In the genomic region with DNA sequence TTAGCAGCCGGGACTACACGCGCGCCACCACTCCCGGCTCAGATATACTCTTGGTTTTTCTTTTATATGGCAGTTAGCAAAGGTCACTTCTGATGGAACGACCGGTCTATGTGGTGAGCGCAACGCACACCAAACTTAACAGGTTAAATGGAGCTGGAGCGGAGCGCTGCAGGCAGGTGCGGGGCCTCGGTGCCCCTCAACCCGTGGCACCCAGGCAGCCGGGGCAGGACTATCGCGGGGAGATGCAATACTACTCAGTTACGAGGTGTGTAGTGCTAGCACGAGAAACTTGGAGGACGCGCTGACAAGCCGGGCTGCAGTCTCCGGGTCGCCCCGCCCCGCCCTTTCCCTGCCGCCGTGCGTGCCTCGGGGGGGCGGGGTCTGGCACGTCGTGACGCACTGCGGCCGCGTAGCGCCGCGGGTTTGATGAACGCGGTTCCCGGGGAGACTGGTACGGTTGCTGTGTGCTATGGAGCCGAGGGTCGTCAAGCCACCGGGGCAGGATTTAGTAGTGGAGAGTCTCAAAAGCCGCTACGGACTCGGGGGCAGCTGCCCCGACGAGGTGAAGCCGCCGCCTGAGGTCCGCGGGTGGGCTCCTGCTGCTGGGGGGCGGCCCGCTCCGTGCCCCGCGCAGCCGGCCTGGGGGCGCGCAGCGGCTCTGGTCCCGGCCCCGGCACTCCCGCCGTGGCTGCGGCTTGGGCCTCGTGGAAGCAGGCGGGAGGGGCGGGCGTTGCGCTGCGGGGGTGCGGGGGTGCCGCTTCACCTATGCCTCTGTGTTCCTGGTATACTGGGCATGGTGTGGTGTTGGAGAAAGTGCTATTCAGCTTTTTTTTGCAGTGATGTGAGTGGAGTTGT, we compare ENCODE assay signal across 8 cellular contexts. TPM values are rescaled to one million over a fixed set of nuclear protein-coding genes. Genes with fewer than 3 reads are reported as not detected.
DNase-seq lines count a peak whose midpoint lies in the region; ATAC-seq and TF ChIP-seq lines count a peak whose summit lies in the region.

A gene with protein sequence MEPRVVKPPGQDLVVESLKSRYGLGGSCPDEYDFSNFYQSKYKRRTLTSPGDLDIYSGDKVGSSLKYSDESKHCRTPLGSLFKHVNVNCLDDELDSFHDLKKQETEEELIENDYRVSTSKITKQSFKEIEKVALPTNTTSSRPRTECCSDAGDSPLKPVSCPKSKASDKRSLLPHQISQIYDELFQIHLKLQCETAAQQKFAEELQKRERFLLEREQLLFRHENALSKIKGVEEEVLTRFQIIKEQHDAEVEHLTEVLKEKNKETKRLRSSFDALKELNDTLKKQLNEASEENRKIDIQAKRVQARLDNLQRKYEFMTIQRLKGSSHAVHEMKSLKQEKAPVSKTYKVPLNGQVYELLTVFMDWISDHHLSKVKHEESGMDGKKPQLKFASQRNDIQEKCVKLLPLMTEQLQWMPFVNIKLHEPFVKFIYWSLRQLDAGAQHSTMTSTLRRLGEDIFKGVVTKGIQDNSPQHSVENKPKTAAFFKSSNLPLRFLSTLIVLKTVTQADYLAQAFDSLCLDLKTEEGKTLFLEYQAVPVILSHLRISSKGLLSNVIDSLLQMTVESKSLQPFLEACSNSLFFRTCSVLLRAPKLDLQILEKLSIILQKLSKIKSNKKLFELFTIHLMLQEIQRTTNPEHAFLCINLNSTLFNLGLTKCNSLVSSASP (plus strand): TSS at position 418 of the 855 bp plus-strand sequence. CDS start 52 bp downstream, at position 470.

- intact Hi-C loops in adrenal gland (cut with DNase I) (no loop called here), left ventricle myocardium superior (cut with micrococcal nuclease) (no loop called here), prostate gland (cut with DNase I) (no loop called here)

- H3K4me1 ChIP-seq in adrenal gland (replicated peaks in 1 of 2), result peaks cover 5 to 11% of the 10 kb centered on the region in 2 donors
- H3K4me1 ChIP-seq in prostate gland (replicated peaks), result no peaks in the 10 kb centered on the region
- H3K4me1 ChIP-seq in urinary bladder (ENCODE audit: insufficient read depth), result no peaks in the 10 kb centered on the region

- 0 to 1% (median 0%) methylated on average over 17 to 78 of the region's 78 CpGs for WGBS in adrenal gland, 4 donors
- WGBS in prostate gland, result under 1% methylated on average over 59 of the region's 78 CpGs
- under 1% methylated on average over 78 of the region's 78 CpGs for WGBS in urinary bladder

- in situ Hi-C loops in GM13976 (cut with MboI; ENCODE audit: low sequenced_read_pairs, unreplicated experiment), result no loop called here

- peak; percentile 96 for DNase-seq in GM13976 (ENCODE audit: low spot score)
- peak; percentile 30 for DNase-seq in NCI-H1417 treated with DMSO at 0.1 percent for 48 hours (lab: John Stamatoyannopoulos, UW)
- DNase-seq in T-helper 1 cell, result peak; percentile 76 to 94 (median 84)
- DNase-seq in adrenal gland, result peak; percentile 86 to 94 (median 90)
- peak; percentile 94 for DNase-seq in left ventricle myocardium superior
- peak; percentile 83 for DNase-seq in prostate gland (ENCODE audit: low spot score)

- peaks cover 0 to 30% of the 10 kb centered on the region in 2 donors for H3K36me3 ChIP-seq in adrenal gland (replicated peaks in 1 of 2)
- H3K36me3 ChIP-seq in prostate gland, result no peaks in the 10 kb centered on the region
- peaks cover 7% of the 10 kb centered on the region for H3K36me3 ChIP-seq in urinary bladder (ENCODE audit: insufficient read depth)

- H3K27me3 ChIP-seq in adrenal gland (no peaks in the 10 kb centered on the region), prostate gland (replicated peaks; ENCODE audit: insufficient read depth) (no peaks in the 10 kb centered on the region)

- TF ChIP-seq CTCF in GM13976 (IDR thresholded peaks at IDR 0.05; ENCODE audit: borderline replicate concordance, control extremely low read depth, extremely low read depth, insufficient read depth, missing control alignments) (no peak), adrenal gland (IDR thresholded peaks at IDR 0.05) (no peak), prostate gland (IDR thresholded peaks at IDR 0.05) (no peak)

- peak within 1 kb of the TSS; percentile 45 to 65 (median 62) for H3K4me3 ChIP-seq in adrenal gland
- peak within 1 kb of the TSS; percentile 65 to 88 for H3K4me3 ChIP-seq in prostate gland
- H3K4me3 ChIP-seq in urinary bladder (ENCODE audit: low read depth, low read length), result peak within 1 kb of the TSS; percentile 95

- H3K27ac ChIP-seq in adrenal gland, result peak within 1 kb of the TSS; percentile 33 to 86 (median 78)
- H3K27ac ChIP-seq in prostate gland, result peak within 1 kb of the TSS; percentile 69 to 76
- peak within 1 kb of the TSS; percentile 82 for H3K27ac ChIP-seq in urinary bladder (ENCODE audit: low read depth)

- TF ChIP-seq POLR2A in adrenal gland (IDR thresholded peaks at IDR 0.05), result peak; percentile 26 to 60
- TF ChIP-seq POLR2A in prostate gland (IDR thresholded peaks at IDR 0.05), result peak; percentile 35

- peak; percentile 98 for ATAC-seq in HG02798 (IDR thresholded peaks at IDR 0.05; ENCODE audit: poor library complexity, unreplicated experiment)
- peak; percentile 99 for ATAC-seq in left ventricle myocardium superior

- H3K9me3 ChIP-seq in adrenal gland (replicated peaks in 1 of 3) (no peaks in the 10 kb centered on the region), prostate gland (no peaks in the 10 kb centered on the region)

RNA-seq across cellular contexts. Expression of the gene that starts here (rescaled TPM):
- 1 to 10 TPM; 1.8 to 3.0 (median 2.4) TPM for total RNA-seq in adrenal gland
- 1 to 10 TPM; 1.0 to 1.9 (median 1.6) TPM for polyA plus RNA-seq in adrenal gland
- total RNA-seq in left ventricle myocardium superior, result 1.9 TPM
- total RNA-seq in prostate gland, result 1 to 10 TPM; 4.2 to 4.5 TPM
- total RNA-seq in urinary bladder, result 22.6 TPM
- 2.8 TPM for polyA plus RNA-seq in urinary bladder

Comparison
In these comparisons a context has a peak if more than half of its experiments do, and no peak if none do; other contexts are left out.
1. Peak in every context shown above with its lines: DNase-seq, ATAC-seq, H3K4me3 ChIP-seq and H3K27ac ChIP-seq.
2. DNase-seq: peak in every context shown above with its lines; median percentile 96 in GM13976; 94 in left ventricle myocardium superior; 90 in adrenal gland; 84 in T-helper 1 cell; 83 in prostate gland; 30 in NCI-H1417 treated with DMSO at 0.1 percent for 48 hours.